In genomic region chr14:54423991-54424390, GRCh38 we compare ENCODE assay signal across 29 cellular contexts.
"Had no signal": no experiment of that assay in that cellular context is flagged by ENCODE, and none has a peak within 500 bp of the region (broad histone marks: within the 10 kb centered on the region; RNA-seq: fewer than 3 reads in every experiment).

No MANE protein-coding gene starts in this region.

- H3K4me1 Mint-ChIP-seq: activated CD4-positive, alpha-beta memory T cell treated with anti-CD3 and anti-CD28 coated beads, Interleukin-2, amount 10 ng/mL, durations not matched to agents 7 days and 5 days; activated CD8-positive, alpha-beta memory T cell treated with anti-CD3 and anti-CD28 coated beads, Interleukin-2, amount 10 ng/mL, durations not matched to agents 7 days and 5 days; activated T-helper 17 cell treated with anti-CD3 and anti-CD28 coated beads, Interleukin-2, amount 50 U/mL, for 72 hours had no signal

- H3K27me3 ChIP-seq: esophagus squamous epithelium, suprapubic skin, tibial artery, upper lobe of right lung had no signal

- H3K27ac Mint-ChIP-seq: activated CD4-positive, alpha-beta memory T cell treated with anti-CD3 and anti-CD28 coated beads, Interleukin-2, amount 10 ng/mL, durations not matched to agents 7 days and 5 days; activated CD4-positive, alpha-beta T cell treated with anti-CD3 and anti-CD28 coated beads, Interleukin-2, amount 10 ng/mL, durations not matched to agents 24 days and 14 days; activated CD8-positive, alpha-beta memory T cell treated with anti-CD3 and anti-CD28 coated beads, Interleukin-2, amount 10 ng/mL, durations not matched to agents 7 days and 5 days; activated T-helper 17 cell treated with anti-CD3 and anti-CD28 coated beads, Interleukin-2, amount 50 U/mL, for 72 hours; natural killer cell; progenitor cell of endocrine pancreas; T-helper 1 cell treated with Interleukin-12 subunit alpha and Interleukin-12 subunit beta and Interleukin-4 antibody, amounts not matched to agents 30 μg/mL and 1 μg/mL, for 36 hours had no signal

- H3K4me1 ChIP-seq: tibial artery, upper lobe of right lung had no signal

- H3K36me3 Mint-ChIP-seq: natural killer cell had no signal

- H3K9me3 Mint-ChIP-seq: activated CD4-positive, alpha-beta memory T cell treated with anti-CD3 and anti-CD28 coated beads, Interleukin-2, amount 10 ng/mL, durations not matched to agents 7 days and 5 days; activated CD4-positive, alpha-beta T cell treated with anti-CD3 and anti-CD28 coated beads, Interleukin-2, amount 10 ng/mL, durations not matched to agents 24 days and 14 days; activated T-helper 17 cell treated with anti-CD3 and anti-CD28 coated beads, Interleukin-2, amount 50 U/mL, for 72 hours; central memory CD8-positive, alpha-beta T cell; natural killer cell; T-helper 1 cell treated with Interleukin-12 subunit alpha and Interleukin-12 subunit beta and Interleukin-4 antibody, amounts not matched to agents 30 μg/mL and 1 μg/mL, for 36 hours had no signal

- H3K27ac ChIP-seq: esophagus squamous epithelium, left ventricle myocardium inferior, skin epidermis, suprapubic skin, tibial artery, upper lobe of right lung had no signal

- H3K4me3 Mint-ChIP-seq: activated CD4-positive, alpha-beta memory T cell treated with anti-CD3 and anti-CD28 coated beads, Interleukin-2, amount 10 ng/mL, durations not matched to agents 7 days and 5 days; activated CD4-positive, alpha-beta T cell treated with anti-CD3 and anti-CD28 coated beads, Interleukin-2, amount 10 ng/mL, durations not matched to agents 24 days and 14 days; activated CD8-positive, alpha-beta memory T cell treated with anti-CD3 and anti-CD28 coated beads, Interleukin-2, amount 10 ng/mL, durations not matched to agents 7 days and 5 days; activated T-helper 17 cell treated with anti-CD3 and anti-CD28 coated beads, Interleukin-2, amount 50 U/mL, for 72 hours; central memory CD8-positive, alpha-beta T cell; natural killer cell; T-helper 1 cell treated with Interleukin-12 subunit alpha and Interleukin-12 subunit beta and Interleukin-4 antibody, amounts not matched to agents 30 μg/mL and 1 μg/mL, for 36 hours had no signal

- H3K4me2 ChIP-seq: SK-N-SH had no signal

- H3K27me3 Mint-ChIP-seq: activated CD4-positive, alpha-beta memory T cell treated with anti-CD3 and anti-CD28 coated beads, Interleukin-2, amount 10 ng/mL, durations not matched to agents 7 days and 5 days; activated CD4-positive, alpha-beta T cell treated with anti-CD3 and anti-CD28 coated beads, Interleukin-2, amount 10 ng/mL, durations not matched to agents 24 days and 14 days; activated CD8-positive, alpha-beta memory T cell treated with anti-CD3 and anti-CD28 coated beads, Interleukin-2, amount 10 ng/mL, durations not matched to agents 7 days and 5 days; activated T-helper 17 cell treated with anti-CD3 and anti-CD28 coated beads, Interleukin-2, amount 50 U/mL, for 72 hours; central memory CD8-positive, alpha-beta T cell; progenitor cell of endocrine pancreas had no signal

- H3K9me3 ChIP-seq: esophagus squamous epithelium, left ventricle myocardium inferior, SK-N-SH, suprapubic skin, tibial artery, upper lobe of right lung had no signal

- H3K9ac ChIP-seq: SK-N-SH had no signal

- ATAC-seq: activated CD4-positive, CD25-positive, alpha-beta regulatory T cell treated with anti-CD3 and anti-CD28 coated beads, Interleukin-2, amount 50 U/mL, for 24 hours; activated CD8-positive, alpha-beta memory T cell treated with anti-CD3 and anti-CD28 coated beads, Interleukin-2, amount 10 ng/mL, durations not matched to agents 7 days and 5 days; activated T-helper 17 cell treated with anti-CD3 and anti-CD28 coated beads, Interleukin-2, amount 50 U/mL, for 72 hours; natural killer cell; sciatic nerve; upper lobe of right lung had no signal

- DNase-seq: activated CD4-positive, alpha-beta memory T cell treated with anti-CD3 and anti-CD28 coated beads, Interleukin-2, amount 10 ng/mL, durations not matched to agents 7 days and 5 days; activated CD4-positive, alpha-beta T cell treated with anti-CD3 and anti-CD28 coated beads, Interleukin-2, amount 10 ng/mL, durations not matched to agents 24 days and 14 days; activated CD8-positive, alpha-beta memory T cell treated with anti-CD3 and anti-CD28 coated beads, Interleukin-2, amount 10 ng/mL, durations not matched to agents 7 days and 5 days; activated gamma-delta T cell treated with Interleukin-2 at 50 U/mL for 16 hours; activated T-cell treated with anti-CD3 and anti-CD28 coated beads for 4 hours; amygdala; dermis blood vessel endothelial cell; effector CD4-positive, alpha-beta T cell; esophagus squamous epithelium; foreskin melanocyte; left ventricle myocardium inferior; mesendoderm; natural killer cell; SK-N-SH; stimulated activated CD4-positive, alpha-beta T cell treated with anti-CD3 and anti-CD28 coated beads, Interleukin-12 subunit alpha, Interleukin-12 subunit beta, amount 100 ng/mL, for 4 hours; stimulated activated CD4-positive, alpha-beta T cell treated with anti-CD3 and anti-CD28 coated beads, Interleukin-4, amount 100 ng/mL, for 1 hour; SW 1271; T-helper 9 cell; tibial artery; upper lobe of right lung had no signal

- H3K4me3 ChIP-seq: esophagus squamous epithelium, left ventricle myocardium inferior, lung, skin epidermis, suprapubic skin, tibial artery, upper lobe of right lung had no signal
